8 cellular contexts compared by ENCODE assay signal in genomic region chrX:51332188-51332942, GRCh38. TPM values are rescaled to one million over a fixed set of nuclear protein-coding genes. Genes with fewer than 3 reads are reported as not detected.
DNase-seq lines count a peak whose midpoint lies in the region; ATAC-seq and TF ChIP-seq lines count a peak whose summit lies in the region.

NUDT10 (plus strand) TSS chrX:51332822; CDS start chrX:51332966, 144 bp downstream.

- H4K20me1 ChIP-seq in OCI-LY7 (ENCODE audit: insufficient read depth, low read length) = no peaks in the 10 kb centered on the region

- TF ChIP-seq CTCF in activated CD8-positive, alpha-beta T cell treated with anti-CD3 and anti-CD28 coated beads for 36 hours (IDR thresholded peaks at IDR 0.05) = no peak
- no peak for TF ChIP-seq CTCF in suprapubic skin (IDR thresholded peaks at IDR 0.05)
- no peak for TF ChIP-seq CTCF in OCI-LY7 (conservative IDR thresholded peaks at IDR 0.05; ENCODE audit: low read length)

- WGBS in suprapubic skin = 34% methylated on average over 8 of the region's 68 CpGs

- H3K9me2 ChIP-seq in OCI-LY7 (ENCODE audit: insufficient read depth, low read length) = no peaks in the 10 kb centered on the region

- no peaks in the 10 kb centered on the region for H3K9me3 Mint-ChIP-seq in activated CD8-positive, alpha-beta T cell treated with anti-CD3 and anti-CD28 coated beads for 36 hours
- no peaks in the 10 kb centered on the region for H3K9me3 Mint-ChIP-seq in naive B cell

- peak; percentile 69 for DNase-seq in Right ventricle myocardium inferior (ENCODE audit: missing footprints)
- no peak for DNase-seq in cardiac septum (ENCODE audit: low spot score)
- DNase-seq in activated CD8-positive, alpha-beta T cell treated with anti-CD3 and anti-CD28 coated beads for 36 hours = peak; percentile 68
- peak; percentile 9 for DNase-seq in naive B cell
- peak in 1 of 2 donors; percentile 59 for DNase-seq in suprapubic skin (ENCODE audit: low spot score in 2 of 2)
- DNase-seq in OCI-LY7 (ENCODE audit: low spot score) = no peak

- intact Hi-C loops in Right ventricle myocardium inferior (cut with DNase I) (no loop called here), cardiac septum (cut with DNase I) (no loop called here), OCI-LY7 (cut with micrococcal nuclease; ENCODE audit: unreplicated experiment) (loop anchor here (10.0 kb wide), 1 partner anchor 188 kb away; no protein-coding TSS in a partner anchor)
- intact Hi-C loops in activated CD8-positive, alpha-beta T cell treated with anti-CD3 and anti-CD28 coated beads for 36 hours (cut with micrococcal nuclease) = no loop called here

- BruUV-seq in OCI-LY7 (replicated peaks; lab: Mats Ljungman, UMichigan) = no TSS peak

- H3K36me3 ChIP-seq in suprapubic skin (no peaks in the 10 kb centered on the region), OCI-LY7 (ENCODE audit: insufficient read depth, low read length) (no peaks in the 10 kb centered on the region; the same call in 1 of the 2 replicates)

- H2AFZ ChIP-seq in OCI-LY7 (ENCODE audit: low read length) = no peak within 1 kb of the TSS

- H3K27me3 ChIP-seq in suprapubic skin = no peaks in the 10 kb centered on the region

- H3K79me2 ChIP-seq in OCI-LY7 (ENCODE audit: insufficient read depth, low read depth, low read length) = no peaks in the 10 kb centered on the region

- H3K27ac ChIP-seq in suprapubic skin = no peak within 1 kb of the TSS
- no peak within 1 kb of the TSS for H3K27ac ChIP-seq in OCI-LY7 (ENCODE audit: low read depth, low read length, poor library complexity, severe bottlenecking)

- ATAC-seq in Right ventricle myocardium inferior = peak; percentile 79
- peak; percentile 79 for ATAC-seq in activated CD8-positive, alpha-beta T cell treated with anti-CD3 and anti-CD28 coated beads for 36 hours
- ATAC-seq in esophagus mucosa = peak; percentile 41
- ATAC-seq in naive B cell (ENCODE audit: low read depth in 2 of 2) = peak; percentile 41 to 51
- no peak for ATAC-seq in HG03175 (IDR thresholded peaks at IDR 0.05; ENCODE audit: unreplicated experiment)

- H3K9me3 ChIP-seq in suprapubic skin (no peaks in the 10 kb centered on the region), OCI-LY7 (ENCODE audit: low read length) (no peaks in the 10 kb centered on the region)

- TF ChIP-seq POLR2A in suprapubic skin (IDR thresholded peaks at IDR 0.05) = no peak

- no peaks in the 10 kb centered on the region for H3K27me3 Mint-ChIP-seq in activated CD8-positive, alpha-beta T cell treated with anti-CD3 and anti-CD28 coated beads for 36 hours
- H3K27me3 Mint-ChIP-seq in naive B cell = peaks cover 4 to 15% (median 8%) of the 10 kb centered on the region in 3 donors

- H3K27ac Mint-ChIP-seq in activated CD8-positive, alpha-beta T cell treated with anti-CD3 and anti-CD28 coated beads for 36 hours = peak within 1 kb of the TSS; percentile 71
- peak within 1 kb of the TSS in 3 of 6 donors; percentile 30 to 40 (median 33) for H3K27ac Mint-ChIP-seq in naive B cell

- TF ChIP-seq EP300 in suprapubic skin (IDR thresholded peaks at IDR 0.05) = no peak

- peaks cover 3% of the 10 kb centered on the region for H3K4me1 Mint-ChIP-seq in activated CD8-positive, alpha-beta T cell treated with anti-CD3 and anti-CD28 coated beads for 36 hours (ENCODE audit: low read depth)
- H3K4me1 Mint-ChIP-seq in naive B cell = peaks cover 0 to 5% (median 2%) of the 10 kb centered on the region in 3 donors

- POLR2A ChIA-PET in activated CD8-positive, alpha-beta T cell treated with anti-CD3 and anti-CD28 coated beads for 36 hours (lab: Charles Lee) = no interaction called here
- POLR2A ChIA-PET in OCI-LY7 (lab: Charles Lee) = interaction anchor here (0.6 kb wide), 1 partner anchor 9 kb away, joined by 3 read pairs; no protein-coding TSS in a partner anchor

- no peak within 1 kb of the TSS for H3K4me2 ChIP-seq in OCI-LY7 (ENCODE audit: low read length)

- CTCF ChIA-PET in activated CD8-positive, alpha-beta T cell treated with anti-CD3 and anti-CD28 coated beads for 36 hours (lab: Charles Lee) = interaction anchor here (0.6 kb wide), 1 partner anchor 695 kb away, joined by 3 read pairs; no protein-coding TSS in a partner anchor
- CTCF ChIA-PET in OCI-LY7 (lab: Charles Lee; ENCODE audit: unreplicated experiment) = no interaction called here

- H3K4me3 ChIP-seq in suprapubic skin (peak within 1 kb of the TSS; percentile 48), OCI-LY7 (ENCODE audit: low read depth, low read length, poor library complexity, severe bottlenecking) (no peak within 1 kb of the TSS)

- no peaks in the 10 kb centered on the region for H3K36me3 Mint-ChIP-seq in activated CD8-positive, alpha-beta T cell treated with anti-CD3 and anti-CD28 coated beads for 36 hours (ENCODE audit: low read depth)
- H3K36me3 Mint-ChIP-seq in naive B cell = no peaks in the 10 kb centered on the region

- H3K4me3 Mint-ChIP-seq in activated CD8-positive, alpha-beta T cell treated with anti-CD3 and anti-CD28 coated beads for 36 hours = peak within 1 kb of the TSS; percentile 82
- H3K4me3 Mint-ChIP-seq in naive B cell = peak within 1 kb of the TSS; percentile 76 to 91 (median 86)

- H3K4me1 ChIP-seq in suprapubic skin (no peaks in the 10 kb centered on the region), OCI-LY7 (ENCODE audit: insufficient read depth, low read length, poor library complexity, severe bottlenecking) (no peaks in the 10 kb centered on the region)

RNA-seq across cellular contexts. Expression of gene NUDT10, which starts in this region (rescaled TPM):
- 0.19 TPM for total RNA-seq in Right ventricle myocardium inferior
- total RNA-seq in cardiac septum = 0.35 TPM
- total RNA-seq in activated CD8-positive, alpha-beta T cell treated with anti-CD3 and anti-CD28 coated beads for 36 hours = 1 to 10 TPM; 3.5 to 4.9 TPM
- total RNA-seq in esophagus mucosa = not detected
- under 1 TPM in 1 of 6 donors, not detected in 5; 0.29 TPM for polyA plus RNA-seq in naive B cell (ENCODE audit: low read depth in 6 of 6)
- total RNA-seq in suprapubic skin = 1 to 10 TPM in 1 of 4 donors, under 1 TPM in 3; 0.38 to 2.8 (median 0.74) TPM
- total RNA-seq in OCI-LY7 (2014; rRNA removed; shearing (Covaris generic)) = 1.2 and 1.4 TPM in 2 replicates
- total RNA-seq in OCI-LY7 (2022) = not detected in 2 replicates

Comparison
In these comparisons a context has a peak if more than half of its experiments do, and no peak if none do; other contexts are left out.
1. Peak in DNase-seq and ATAC-seq in Right ventricle myocardium inferior; RNA of the gene not detected or under 1 TPM.
2. Peak in ATAC-seq in esophagus mucosa; RNA of the gene not detected or under 1 TPM.
3. Peak in DNase-seq and ATAC-seq in naive B cell; RNA of the gene not detected or under 1 TPM.